8 cellular contexts compared by ENCODE assay signal in the genomic region with DNA sequence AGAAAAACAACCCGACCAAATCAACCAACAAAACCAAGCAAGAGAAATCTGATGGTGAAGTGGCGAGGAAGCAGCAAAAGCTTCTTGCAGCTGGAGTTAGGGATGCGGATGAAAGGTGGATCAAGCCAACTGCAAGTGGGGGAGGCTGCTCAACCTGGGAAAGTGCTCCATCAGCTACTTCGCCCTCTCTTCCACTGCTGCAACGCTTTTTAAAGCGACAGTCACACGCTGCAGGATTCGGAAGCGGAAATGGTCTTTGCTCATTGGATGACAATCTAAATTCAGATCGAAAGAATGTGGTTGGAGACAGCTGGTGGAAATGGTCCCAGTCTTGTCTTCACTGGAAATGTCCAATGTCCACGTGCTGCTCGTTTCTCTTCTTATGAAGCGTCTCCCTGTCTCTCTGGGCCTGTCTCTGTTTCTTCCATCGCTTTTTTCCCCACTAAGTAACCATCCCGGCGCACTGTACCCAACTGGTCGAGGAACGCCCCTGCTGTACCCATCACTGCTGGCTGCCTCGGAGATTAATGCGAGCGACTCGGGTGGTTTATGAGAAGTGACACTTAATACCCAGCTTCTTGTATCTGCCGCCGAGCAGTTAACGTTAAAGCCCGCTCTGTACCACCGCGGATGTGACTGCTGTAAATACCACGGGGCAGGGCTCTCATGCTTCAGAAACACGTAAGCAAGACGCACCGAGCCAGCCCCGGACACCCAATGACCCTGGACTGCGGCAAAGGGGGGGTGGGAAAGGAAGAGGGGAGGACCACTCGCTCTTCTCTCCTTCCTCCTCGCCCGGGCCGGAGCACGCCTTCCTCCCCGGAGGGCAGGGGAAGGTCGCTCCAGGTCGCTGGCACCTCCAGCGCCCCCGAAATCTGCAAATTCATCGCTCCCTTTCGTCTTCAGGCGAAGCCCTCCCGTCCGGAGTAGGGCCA. TPM values are rescaled to one million over a fixed set of nuclear protein-coding genes. Genes with fewer than 3 reads are reported as not detected.
A peak's percentile ranks its signal among the peaks of the same experiment; 100 is the strongest.
DNase-seq lines count a peak whose midpoint lies in the region; ATAC-seq and TF ChIP-seq lines count a peak whose summit lies in the region.

No MANE protein-coding gene starts in this region.

- H3K4me2 ChIP-seq in KMS-11: peak overlapping the region; percentile 66

- TF ChIP-seq CTCF in Calu3 (IDR thresholded peaks at IDR 0.05; ENCODE audit: unreplicated experiment) (no peak), KMS-11 (conservative IDR thresholded peaks at IDR 0.05; ENCODE audit: low read depth, low read length) (no peak), glutamatergic neuron (IDR thresholded peaks at IDR 0.05; ENCODE audit: partially characterized antibody, unreplicated experiment) (no peak), prostate gland (IDR thresholded peaks at IDR 0.05) (no peak)

- no peak for TF ChIP-seq POLR2A in prostate gland (IDR thresholded peaks at IDR 0.05)

- CTCF ChIA-PET in Calu3 (lab: Charles Lee): no interaction called here

- no peak for ATAC-seq in GM19395 (IDR thresholded peaks at IDR 0.05; ENCODE audit: unreplicated experiment)

- H3K36me3 Mint-ChIP-seq in Calu3 (ENCODE audit: insufficient read depth, unreplicated experiment) (peaks cover 22% of the 10 kb centered on the region), glutamatergic neuron (ENCODE audit: unreplicated experiment) (no peaks in the 10 kb centered on the region)
- H3K36me3 Mint-ChIP-seq in activated T-helper 2 cell treated with anti-CD3 and anti-CD28 coated beads, Interferon-gamma antibody, Interleukin-2, Interleukin-4, amounts not matched to agents 10 μg/mL and 5 μg/mL and 100 μg/mL, durations not matched to agents 14 hours and 24 hours and 36 hours (ENCODE audit: low read depth): no peaks in the 10 kb centered on the region

- H3K27me3 Mint-ChIP-seq in Calu3 (ENCODE audit: unreplicated experiment) (peaks cover 64% of the 10 kb centered on the region), glutamatergic neuron (ENCODE audit: unreplicated experiment) (peaks cover 12% of the 10 kb centered on the region)
- peaks cover 63% of the 10 kb centered on the region for H3K27me3 Mint-ChIP-seq in activated T-helper 2 cell treated with anti-CD3 and anti-CD28 coated beads, Interferon-gamma antibody, Interleukin-2, Interleukin-4, amounts not matched to agents 10 μg/mL and 5 μg/mL and 100 μg/mL, durations not matched to agents 14 hours and 24 hours and 36 hours (ENCODE audit: low read depth)

- peak overlapping the region; percentile 78 for H3K9ac ChIP-seq in KMS-11

- H3K4me3 ChIP-seq in KMS-11 (IDR thresholded peaks at IDR 0.05; ENCODE audit: insufficient read depth, low read depth, low read length): no peak overlapping the region
- peak overlapping the region; percentile 34 to 37 for H3K4me3 ChIP-seq in prostate gland

- WGBS in prostate gland: 11% methylated on average over 49 of the region's 49 CpGs

- peaks cover 10% of the 10 kb centered on the region for H3K4me1 Mint-ChIP-seq in Calu3 (ENCODE audit: low read depth, unreplicated experiment)
- H3K4me1 Mint-ChIP-seq in activated T-helper 2 cell treated with anti-CD3 and anti-CD28 coated beads, Interferon-gamma antibody, Interleukin-2, Interleukin-4, amounts not matched to agents 10 μg/mL and 5 μg/mL and 100 μg/mL, durations not matched to agents 14 hours and 24 hours and 36 hours (ENCODE audit: low read depth): peaks cover 34% of the 10 kb centered on the region
- H3K4me1 Mint-ChIP-seq in glutamatergic neuron (ENCODE audit: low read depth, unreplicated experiment): peaks cover 21% of the 10 kb centered on the region

- H3K36me3 ChIP-seq in KMS-11 (ENCODE audit: insufficient read depth): no peaks in the 10 kb centered on the region
- H3K36me3 ChIP-seq in prostate gland: no peaks in the 10 kb centered on the region

- no TSS peak for BruUV-seq in Calu3 (replicated peaks; lab: Mats Ljungman, UMichigan)

- H3K27ac ChIP-seq in KMS-11 (peak overlapping the region; percentile 72), prostate gland (no peak overlapping the region)

- DNase-seq in Calu3: no peak
- DNase-seq in activated T-helper 2 cell treated with anti-CD3 and anti-CD28 coated beads, Interferon-gamma antibody, Interleukin-2, Interleukin-4, amounts not matched to agents 10 μg/mL and 5 μg/mL and 100 μg/mL, durations not matched to agents 14 hours and 24 hours and 36 hours (ENCODE audit: low spot score): peak; percentile 15
- peak; percentile 56 for DNase-seq in glutamatergic neuron
- DNase-seq in prostate gland (ENCODE audit: low spot score): no peak
- DNase-seq in NCI-H2227 (lab: John Stamatoyannopoulos, UW; ENCODE audit: unreplicated experiment): no peak
- DNase-seq in DMS 273 (lab: John Stamatoyannopoulos, UW; ENCODE audit: unreplicated experiment): no peak

- intact Hi-C loops in Calu3 (cut with micrococcal nuclease; ENCODE audit: unreplicated experiment): no loop called here
- intact Hi-C loops in activated T-helper 2 cell treated with anti-CD3 and anti-CD28 coated beads, Interferon-gamma antibody, Interleukin-2, Interleukin-4, amounts not matched to agents 10 μg/mL and 5 μg/mL and 100 μg/mL, durations not matched to agents 14 hours and 24 hours and 36 hours (cut with micrococcal nuclease): no loop called here
- intact Hi-C loops in prostate gland (cut with DNase I): no loop called here

- H3K9me3 Mint-ChIP-seq in Calu3 (ENCODE audit: low read depth, unreplicated experiment) (no peaks in the 10 kb centered on the region), glutamatergic neuron (ENCODE audit: unreplicated experiment) (peaks cover 22% of the 10 kb centered on the region)
- no peaks in the 10 kb centered on the region for H3K9me3 Mint-ChIP-seq in activated T-helper 2 cell treated with anti-CD3 and anti-CD28 coated beads, Interferon-gamma antibody, Interleukin-2, Interleukin-4, amounts not matched to agents 10 μg/mL and 5 μg/mL and 100 μg/mL, durations not matched to agents 14 hours and 24 hours and 36 hours

- peak overlapping the region; percentile 83 for H2AFZ ChIP-seq in KMS-11 (ENCODE audit: low read depth)

- H3K9me3 ChIP-seq in prostate gland: no peaks in the 10 kb centered on the region

- H3K79me2 ChIP-seq in KMS-11 (ENCODE audit: insufficient read depth, low read depth): no peaks in the 10 kb centered on the region

- H4K20me1 ChIP-seq in KMS-11 (ENCODE audit: insufficient read depth): no peaks in the 10 kb centered on the region

- H3K4me1 ChIP-seq in KMS-11 (ENCODE audit: low read depth, poor library complexity, severe bottlenecking) (peaks cover 23% of the 10 kb centered on the region), prostate gland (replicated peaks) (no peaks in the 10 kb centered on the region)

- H3K27me3 ChIP-seq in KMS-11 (ENCODE audit: insufficient read depth, low read depth) (peaks cover 9% of the 10 kb centered on the region; the same call in 1 of the 2 replicates), prostate gland (replicated peaks; ENCODE audit: insufficient read depth) (peaks cover 4% of the 10 kb centered on the region)

- H3K27ac Mint-ChIP-seq in Calu3 (ENCODE audit: unreplicated experiment) (no peak overlapping the region), glutamatergic neuron (ENCODE audit: unreplicated experiment) (peak overlapping the region; percentile 90)
- no peak overlapping the region for H3K27ac Mint-ChIP-seq in activated T-helper 2 cell treated with anti-CD3 and anti-CD28 coated beads, Interferon-gamma antibody, Interleukin-2, Interleukin-4, amounts not matched to agents 10 μg/mL and 5 μg/mL and 100 μg/mL, durations not matched to agents 14 hours and 24 hours and 36 hours

- H3K4me3 Mint-ChIP-seq in Calu3 (ENCODE audit: low read depth, unreplicated experiment): peak overlapping the region; percentile 84
- peak overlapping the region; percentile 85 for H3K4me3 Mint-ChIP-seq in activated T-helper 2 cell treated with anti-CD3 and anti-CD28 coated beads, Interferon-gamma antibody, Interleukin-2, Interleukin-4, amounts not matched to agents 10 μg/mL and 5 μg/mL and 100 μg/mL, durations not matched to agents 14 hours and 24 hours and 36 hours (ENCODE audit: low read depth)
- peak overlapping the region; percentile 99 for H3K4me3 Mint-ChIP-seq in glutamatergic neuron (ENCODE audit: unreplicated experiment)

RNA-seq across cellular contexts. Expression of a gene that starts 1.9 kb away (rescaled TPM):
- total RNA-seq in Calu3 (2022) (0.32 TPM in 1 of 2 replicates, not detected in the other), glutamatergic neuron (ENCODE audit: unreplicated experiment) (19.5 TPM), prostate gland (1 to 10 TPM in 1 of 2 donors, under 1 TPM in 1; 0.14 to 1.6 TPM)
- 0.39 and 0.60 TPM in 2 replicates for total RNA-seq in activated T-helper 2 cell treated with anti-CD3 and anti-CD28 coated beads, Interferon-gamma antibody, Interleukin-2, Interleukin-4, amounts not matched to agents 10 μg/mL and 5 μg/mL and 100 μg/mL, durations not matched to agents 14 hours and 24 hours and 36 hours

Comparison
In these comparisons a context has a peak if more than half of its experiments do, and no peak if none do; other contexts are left out.
1. DNase-seq: peak in activated T-helper 2 cell treated with anti-CD3 and anti-CD28 coated beads, Interferon-gamma antibody, Interleukin-2, Interleukin-4, amounts not matched to agents 10 μg/mL and 5 μg/mL and 100 μg/mL, durations not matched to agents 14 hours and 24 hours and 36 hours (single experiment) and glutamatergic neuron (single experiment); none in Calu3 (single experiment), prostate gland (single experiment), NCI-H2227 (single experiment) and DMS 273 (single experiment).
2. Peak in every context shown above with its lines, with median percentiles within 50 percentile points of each other: H3K4me3 Mint-ChIP-seq.